In the genomic region with DNA sequence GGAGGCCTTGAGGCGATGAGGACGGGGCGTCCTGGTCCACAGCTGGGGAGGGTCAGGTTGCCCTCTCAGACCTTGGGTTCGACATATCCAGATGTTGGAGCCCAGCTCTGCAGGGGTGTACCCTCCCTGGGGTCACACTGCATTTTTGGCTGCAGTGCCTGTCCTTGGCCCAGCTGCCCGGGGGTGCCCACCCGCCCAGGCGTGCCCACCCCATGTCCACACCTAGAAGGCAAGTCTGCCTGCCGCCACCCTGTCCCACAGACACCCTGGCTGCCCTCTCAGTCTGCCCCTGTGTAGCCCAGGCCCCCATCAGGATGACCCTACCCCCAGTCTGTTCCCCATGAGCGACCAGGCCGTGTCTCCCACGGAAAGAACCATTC, we compare ENCODE assay signal across 2 cellular contexts.
TF ChIP-seq lines count a peak whose summit lies in the region.

No MANE protein-coding gene starts in this region.

TF ChIP-seq in GM12891, 5 proteins besides CTCF, POLR2A, EP300 and RAD21:
- TF ChIP-seq POLR2AphosphoS5 (IDR thresholded peaks at IDR 0.05; ENCODE audit: low read depth, low read length): no peak
- TF ChIP-seq SPI1 (IDR thresholded peaks at IDR 0.05; ENCODE audit: low read depth, low read length): no peak
- no peak for TF ChIP-seq TAF1 (IDR thresholded peaks at IDR 0.05; ENCODE audit: low read depth, low read length)
- no peak for TF ChIP-seq POU2F2 (IDR thresholded peaks at IDR 0.05; ENCODE audit: low read depth, low read length)
- TF ChIP-seq PAX5 (IDR thresholded peaks at IDR 0.05; ENCODE audit: insufficient read depth, low read length, severe bottlenecking): no peak

TF ChIP-seq in GM12878, 131 proteins besides CTCF, POLR2A, EP300 and RAD21:
- TF ChIP-seq, protein P1, sequence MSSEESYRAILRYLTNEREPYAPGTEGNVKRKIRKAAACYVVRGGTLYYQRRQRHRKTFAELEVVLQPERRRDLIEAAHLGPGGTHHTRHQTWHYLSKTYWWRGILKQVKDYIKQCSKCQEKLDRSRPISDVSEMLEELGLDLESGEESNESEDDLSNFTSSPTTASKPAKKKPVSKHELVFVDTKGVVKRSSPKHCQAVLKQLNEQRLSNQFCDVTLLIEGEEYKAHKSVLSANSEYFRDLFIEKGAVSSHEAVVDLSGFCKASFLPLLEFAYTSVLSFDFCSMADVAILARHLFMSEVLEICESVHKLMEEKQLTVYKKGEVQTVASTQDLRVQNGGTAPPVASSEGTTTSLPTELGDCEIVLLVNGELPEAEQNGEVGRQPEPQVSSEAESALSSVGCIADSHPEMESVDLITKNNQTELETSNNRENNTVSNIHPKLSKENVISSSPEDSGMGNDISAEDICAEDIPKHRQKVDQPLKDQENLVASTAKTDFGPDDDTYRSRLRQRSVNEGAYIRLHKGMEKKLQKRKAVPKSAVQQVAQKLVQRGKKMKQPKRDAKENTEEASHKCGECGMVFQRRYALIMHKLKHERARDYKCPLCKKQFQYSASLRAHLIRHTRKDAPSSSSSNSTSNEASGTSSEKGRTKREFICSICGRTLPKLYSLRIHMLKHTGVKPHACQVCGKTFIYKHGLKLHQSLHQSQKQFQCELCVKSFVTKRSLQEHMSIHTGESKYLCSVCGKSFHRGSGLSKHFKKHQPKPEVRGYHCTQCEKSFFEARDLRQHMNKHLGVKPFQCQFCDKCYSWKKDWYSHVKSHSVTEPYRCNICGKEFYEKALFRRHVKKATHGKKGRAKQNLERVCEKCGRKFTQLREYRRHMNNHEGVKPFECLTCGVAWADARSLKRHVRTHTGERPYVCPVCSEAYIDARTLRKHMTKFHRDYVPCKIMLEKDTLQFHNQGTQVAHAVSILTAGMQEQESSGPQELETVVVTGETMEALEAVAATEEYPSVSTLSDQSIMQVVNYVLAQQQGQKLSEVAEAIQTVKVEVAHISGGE (CRISPR knock-in tag; IDR thresholded peaks at IDR 0.05): no peak
- TF ChIP-seq, protein P2, sequence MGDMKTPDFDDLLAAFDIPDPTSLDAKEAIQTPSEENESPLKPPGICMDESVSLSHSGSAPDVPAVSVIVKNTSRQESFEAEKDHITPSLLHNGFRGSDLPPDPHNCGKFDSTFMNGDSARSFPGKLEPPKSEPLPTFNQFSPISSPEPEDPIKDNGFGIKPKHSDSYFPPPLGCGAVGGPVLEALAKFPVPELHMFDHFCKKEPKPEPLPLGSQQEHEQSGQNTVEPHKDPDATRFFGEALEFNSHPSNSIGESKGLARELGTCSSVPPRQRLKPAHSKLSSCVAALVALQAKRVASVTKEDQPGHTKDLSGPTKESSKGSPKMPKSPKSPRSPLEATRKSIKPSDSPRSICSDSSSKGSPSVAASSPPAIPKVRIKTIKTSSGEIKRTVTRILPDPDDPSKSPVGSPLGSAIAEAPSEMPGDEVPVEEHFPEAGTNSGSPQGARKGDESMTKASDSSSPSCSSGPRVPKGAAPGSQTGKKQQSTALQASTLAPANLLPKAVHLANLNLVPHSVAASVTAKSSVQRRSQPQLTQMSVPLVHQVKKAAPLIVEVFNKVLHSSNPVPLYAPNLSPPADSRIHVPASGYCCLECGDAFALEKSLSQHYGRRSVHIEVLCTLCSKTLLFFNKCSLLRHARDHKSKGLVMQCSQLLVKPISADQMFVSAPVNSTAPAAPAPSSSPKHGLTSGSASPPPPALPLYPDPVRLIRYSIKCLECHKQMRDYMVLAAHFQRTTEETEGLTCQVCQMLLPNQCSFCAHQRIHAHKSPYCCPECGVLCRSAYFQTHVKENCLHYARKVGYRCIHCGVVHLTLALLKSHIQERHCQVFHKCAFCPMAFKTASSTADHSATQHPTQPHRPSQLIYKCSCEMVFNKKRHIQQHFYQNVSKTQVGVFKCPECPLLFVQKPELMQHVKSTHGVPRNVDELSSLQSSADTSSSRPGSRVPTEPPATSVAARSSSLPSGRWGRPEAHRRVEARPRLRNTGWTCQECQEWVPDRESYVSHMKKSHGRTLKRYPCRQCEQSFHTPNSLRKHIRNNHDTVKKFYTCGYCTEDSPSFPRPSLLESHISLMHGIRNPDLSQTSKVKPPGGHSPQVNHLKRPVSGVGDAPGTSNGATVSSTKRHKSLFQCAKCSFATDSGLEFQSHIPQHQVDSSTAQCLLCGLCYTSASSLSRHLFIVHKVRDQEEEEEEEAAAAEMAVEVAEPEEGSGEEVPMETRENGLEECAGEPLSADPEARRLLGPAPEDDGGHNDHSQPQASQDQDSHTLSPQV (IDR thresholded peaks at IDR 0.05): no peak
- TF ChIP-seq BACH1 (IDR thresholded peaks at IDR 0.05; ENCODE audit: borderline replicate concordance) (no peak), BMI1 (IDR thresholded peaks at IDR 0.05; ENCODE audit: borderline replicate concordance) (no peak), WRNIP1 (IDR thresholded peaks at IDR 0.05; ENCODE audit: borderline replicate concordance, low read depth, low read length) (no peak), SPI1 (IDR thresholded peaks at IDR 0.05; ENCODE audit: borderline replicate concordance, insufficient read depth, low read depth, low read length) (no peak)
- TF ChIP-seq, protein P3, sequence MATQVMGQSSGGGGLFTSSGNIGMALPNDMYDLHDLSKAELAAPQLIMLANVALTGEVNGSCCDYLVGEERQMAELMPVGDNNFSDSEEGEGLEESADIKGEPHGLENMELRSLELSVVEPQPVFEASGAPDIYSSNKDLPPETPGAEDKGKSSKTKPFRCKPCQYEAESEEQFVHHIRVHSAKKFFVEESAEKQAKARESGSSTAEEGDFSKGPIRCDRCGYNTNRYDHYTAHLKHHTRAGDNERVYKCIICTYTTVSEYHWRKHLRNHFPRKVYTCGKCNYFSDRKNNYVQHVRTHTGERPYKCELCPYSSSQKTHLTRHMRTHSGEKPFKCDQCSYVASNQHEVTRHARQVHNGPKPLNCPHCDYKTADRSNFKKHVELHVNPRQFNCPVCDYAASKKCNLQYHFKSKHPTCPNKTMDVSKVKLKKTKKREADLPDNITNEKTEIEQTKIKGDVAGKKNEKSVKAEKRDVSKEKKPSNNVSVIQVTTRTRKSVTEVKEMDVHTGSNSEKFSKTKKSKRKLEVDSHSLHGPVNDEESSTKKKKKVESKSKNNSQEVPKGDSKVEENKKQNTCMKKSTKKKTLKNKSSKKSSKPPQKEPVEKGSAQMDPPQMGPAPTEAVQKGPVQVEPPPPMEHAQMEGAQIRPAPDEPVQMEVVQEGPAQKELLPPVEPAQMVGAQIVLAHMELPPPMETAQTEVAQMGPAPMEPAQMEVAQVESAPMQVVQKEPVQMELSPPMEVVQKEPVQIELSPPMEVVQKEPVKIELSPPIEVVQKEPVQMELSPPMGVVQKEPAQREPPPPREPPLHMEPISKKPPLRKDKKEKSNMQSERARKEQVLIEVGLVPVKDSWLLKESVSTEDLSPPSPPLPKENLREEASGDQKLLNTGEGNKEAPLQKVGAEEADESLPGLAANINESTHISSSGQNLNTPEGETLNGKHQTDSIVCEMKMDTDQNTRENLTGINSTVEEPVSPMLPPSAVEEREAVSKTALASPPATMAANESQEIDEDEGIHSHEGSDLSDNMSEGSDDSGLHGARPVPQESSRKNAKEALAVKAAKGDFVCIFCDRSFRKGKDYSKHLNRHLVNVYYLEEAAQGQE (IDR thresholded peaks at IDR 0.05; ENCODE audit: low read depth, low read length): no peak
- TF ChIP-seq, protein P4, sequence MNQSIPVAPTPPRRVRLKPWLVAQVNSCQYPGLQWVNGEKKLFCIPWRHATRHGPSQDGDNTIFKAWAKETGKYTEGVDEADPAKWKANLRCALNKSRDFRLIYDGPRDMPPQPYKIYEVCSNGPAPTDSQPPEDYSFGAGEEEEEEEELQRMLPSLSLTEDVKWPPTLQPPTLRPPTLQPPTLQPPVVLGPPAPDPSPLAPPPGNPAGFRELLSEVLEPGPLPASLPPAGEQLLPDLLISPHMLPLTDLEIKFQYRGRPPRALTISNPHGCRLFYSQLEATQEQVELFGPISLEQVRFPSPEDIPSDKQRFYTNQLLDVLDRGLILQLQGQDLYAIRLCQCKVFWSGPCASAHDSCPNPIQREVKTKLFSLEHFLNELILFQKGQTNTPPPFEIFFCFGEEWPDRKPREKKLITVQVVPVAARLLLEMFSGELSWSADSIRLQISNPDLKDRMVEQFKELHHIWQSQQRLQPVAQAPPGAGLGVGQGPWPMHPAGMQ (IDR thresholded peaks at IDR 0.05; ENCODE audit: borderline replicate concordance): no peak
